ENCODE assay signal across 8 cellular contexts in the genomic region with DNA sequence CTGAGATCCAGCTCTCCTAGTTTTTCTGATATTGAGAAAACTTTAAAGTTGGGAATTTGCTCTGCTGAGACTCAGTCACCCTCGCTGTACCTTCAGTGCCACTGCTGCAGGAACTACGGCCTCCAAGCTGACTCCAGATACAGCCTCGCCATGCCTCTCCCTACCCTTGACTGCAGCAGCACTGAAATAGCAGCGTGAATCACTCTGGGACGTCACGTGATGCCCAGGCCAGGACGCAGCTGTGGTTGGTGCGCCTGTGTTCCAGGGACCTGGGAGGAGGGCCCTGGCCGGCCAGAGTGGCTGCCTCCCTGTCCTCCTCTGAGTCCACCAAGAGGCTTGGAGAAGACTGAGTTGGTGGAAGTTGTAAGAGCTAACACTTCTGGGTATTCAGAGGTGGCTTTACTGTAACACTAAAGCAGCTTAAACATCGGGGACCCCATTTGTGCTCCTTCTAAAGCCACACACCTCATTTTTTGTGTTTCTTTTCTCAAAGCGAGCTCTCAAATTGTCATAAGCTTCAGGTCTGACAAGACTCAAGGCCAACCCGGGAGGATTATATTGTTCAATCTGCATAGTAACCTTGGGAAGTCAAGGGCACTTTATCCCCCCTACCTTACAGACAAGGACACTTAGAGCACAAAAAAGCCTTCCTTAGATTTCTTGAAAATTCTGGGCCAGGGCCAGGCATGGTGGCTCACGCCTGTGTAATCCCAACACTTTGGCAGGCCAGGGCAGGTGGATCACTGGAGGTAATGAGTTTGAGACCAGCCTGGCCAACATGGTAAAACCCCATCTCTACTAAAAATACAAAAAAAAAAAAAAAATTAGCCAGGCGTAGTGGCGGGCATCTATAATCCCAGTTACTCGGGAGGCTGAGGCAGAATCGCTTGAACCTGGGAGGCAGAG. TPM values are rescaled to one million over a fixed set of nuclear protein-coding genes. Genes with fewer than 3 reads are reported as not detected.
DNase-seq lines count a peak whose midpoint lies in the region; ATAC-seq and TF ChIP-seq lines count a peak whose summit lies in the region.

No MANE protein-coding gene starts in this region.

- H4K20me1 ChIP-seq in DOHH2 (ENCODE audit: control insufficient read depth, insufficient read depth, low read depth, low read length) = 0 out of 2 replicates have a peak, but pooled peaks cover 6% of the 10 kb centered on the region

- TF ChIP-seq CTCF in DOHH2 (IDR thresholded peaks at IDR 0.05; ENCODE audit: low read depth, low read length, poor library complexity, severe bottlenecking) (no peak), brain microvascular endothelial cell (IDR thresholded peaks at IDR 0.05; ENCODE audit: low read depth, low read length, missing control alignments) (no peak)

- H3K79me2 ChIP-seq in DOHH2 (ENCODE audit: control insufficient read depth, low read length) = peaks cover 49% of the 10 kb centered on the region

- H3K9me3 ChIP-seq in DOHH2 (ENCODE audit: control insufficient read depth, insufficient read depth, low read length) (no peaks in the 10 kb centered on the region), skeletal muscle satellite cell (replicated peaks; ENCODE audit: low read length) (no peaks in the 10 kb centered on the region)

- H3K36me3 ChIP-seq in DOHH2 (ENCODE audit: control insufficient read depth, low read length) (peaks cover 3% of the 10 kb centered on the region; the same call in 1 of the 2 replicates), brain microvascular endothelial cell (replicated peaks) (no peaks in the 10 kb centered on the region), skeletal muscle satellite cell (ENCODE audit: insufficient read depth, low read length) (no peaks in the 10 kb centered on the region)

- ATAC-seq in GM21381 (IDR thresholded peaks at IDR 0.05; ENCODE audit: unreplicated experiment) = no peak

- H3K4me1 ChIP-seq in DOHH2 (ENCODE audit: control insufficient read depth, low read length) (peaks cover 49% of the 10 kb centered on the region), skeletal muscle satellite cell (ENCODE audit: control insufficient read depth, insufficient read depth, low read length) (peaks cover 30% of the 10 kb centered on the region)

- H3K27me3 ChIP-seq in DOHH2 (ENCODE audit: control insufficient read depth, low read length) (no peaks in the 10 kb centered on the region), brain microvascular endothelial cell (replicated peaks) (no peaks in the 10 kb centered on the region), skeletal muscle satellite cell (ENCODE audit: control insufficient read depth, insufficient read depth, low read length) (no peaks in the 10 kb centered on the region)

- H3K9ac ChIP-seq in skeletal muscle satellite cell (ENCODE audit: low read depth, low read length) = peak overlapping the region; percentile 22

- H3K4me3 ChIP-seq in DOHH2 (ENCODE audit: low read length) = peak overlapping the region; percentile 60
- H3K4me3 ChIP-seq in brain microvascular endothelial cell (ENCODE audit: low read depth, low read length) = peak overlapping the region; percentile 17
- H3K4me3 ChIP-seq in skeletal muscle satellite cell (ENCODE audit: low read length) = no peak overlapping the region

- H3K4me2 ChIP-seq in DOHH2 (ENCODE audit: low read length) (peak overlapping the region; percentile 83), skeletal muscle satellite cell (ENCODE audit: low read length) (peak overlapping the region; percentile 61)

- DNase-seq in KG1 (lab: John Stamatoyannopoulos, UW) (peak; percentile 86), SK-N-DZ (ENCODE audit: low spot score) (peak; percentile 91), brain microvascular endothelial cell (peak; percentile 94), iPS-NIHi11 (ENCODE audit: low spot score) (peak; percentile 79), NCI-H187 treated with DMSO at 0.1 percent for 48 hours (lab: John Stamatoyannopoulos, UW) (no peak)

- no peaks in the 10 kb centered on the region for H3K9me2 ChIP-seq in DOHH2 (replicated peaks; ENCODE audit: control insufficient read depth, low read length)

- peaks cover 5% of the 10 kb centered on the region for H3F3A ChIP-seq in DOHH2 (ENCODE audit: control insufficient read depth, insufficient read depth)

- H3K27ac ChIP-seq in DOHH2 (ENCODE audit: low read depth, low read length) = peak overlapping the region; percentile 14
- H3K27ac ChIP-seq in brain microvascular endothelial cell = peak overlapping the region; percentile 10

- in situ Hi-C loops in brain microvascular endothelial cell (cut with HindIII; ENCODE audit: low pct_ligation_motif_present, low sequenced_read_pairs) = no loop called here

RNA-seq across cellular contexts. Expression of gene STIP1, which starts 4.2 kb away (rescaled TPM):
- polyA plus RNA-seq in SK-N-DZ (2014; cell fraction: cytosol; rRNA removed) = 397 and 406 TPM in 2 replicates
- polyA plus RNA-seq in SK-N-DZ (2014; cell fraction: nucleus; rRNA removed) = 211 and 259 TPM in 2 replicates
- total RNA-seq in skeletal muscle satellite cell (2012; rRNA removed) = 238 and 240 TPM in 2 replicates

RNA-seq across cellular contexts. Expression of gene MACROD1, which starts 15.8 kb away (rescaled TPM):
- 94.8 and 105 TPM in 2 replicates for polyA plus RNA-seq in SK-N-DZ (2014; cell fraction: cytosol; rRNA removed)
- 242 and 318 TPM in 2 replicates for polyA plus RNA-seq in SK-N-DZ (2014; cell fraction: nucleus; rRNA removed)
- total RNA-seq in skeletal muscle satellite cell (2012; rRNA removed) = 13.4 and 20.3 TPM in 2 replicates

RNA-seq across cellular contexts. Expression of gene FERMT3, which starts 24.8 kb away (rescaled TPM):
- polyA plus RNA-seq in SK-N-DZ (2014; cell fraction: cytosol; rRNA removed) = 0.28 and 0.53 TPM in 2 replicates
- 2.9 and 7.2 TPM in 2 replicates for polyA plus RNA-seq in SK-N-DZ (2014; cell fraction: nucleus; rRNA removed)
- total RNA-seq in skeletal muscle satellite cell (2012; rRNA removed) = 8.6 and 9.4 TPM in 2 replicates

RNA-seq across cellular contexts. Expression of gene TRPT1, which starts 44.2 kb away (rescaled TPM):
- polyA plus RNA-seq in SK-N-DZ (2014; cell fraction: cytosol; rRNA removed) = 65.4 and 118 TPM in 2 replicates
- 120 and 166 TPM in 2 replicates for polyA plus RNA-seq in SK-N-DZ (2014; cell fraction: nucleus; rRNA removed)
- 27.1 and 29.9 TPM in 2 replicates for total RNA-seq in skeletal muscle satellite cell (2012; rRNA removed)

RNA-seq across cellular contexts. Expression of gene NUDT22, which starts 44.3 kb away (rescaled TPM):
- polyA plus RNA-seq in SK-N-DZ (2014; cell fraction: cytosol; rRNA removed) = 30.1 and 33.8 TPM in 2 replicates
- 72.0 and 74.4 TPM in 2 replicates for polyA plus RNA-seq in SK-N-DZ (2014; cell fraction: nucleus; rRNA removed)
- total RNA-seq in skeletal muscle satellite cell (2012; rRNA removed) = 71.0 and 82.1 TPM in 2 replicates
